In the genomic region with DNA sequence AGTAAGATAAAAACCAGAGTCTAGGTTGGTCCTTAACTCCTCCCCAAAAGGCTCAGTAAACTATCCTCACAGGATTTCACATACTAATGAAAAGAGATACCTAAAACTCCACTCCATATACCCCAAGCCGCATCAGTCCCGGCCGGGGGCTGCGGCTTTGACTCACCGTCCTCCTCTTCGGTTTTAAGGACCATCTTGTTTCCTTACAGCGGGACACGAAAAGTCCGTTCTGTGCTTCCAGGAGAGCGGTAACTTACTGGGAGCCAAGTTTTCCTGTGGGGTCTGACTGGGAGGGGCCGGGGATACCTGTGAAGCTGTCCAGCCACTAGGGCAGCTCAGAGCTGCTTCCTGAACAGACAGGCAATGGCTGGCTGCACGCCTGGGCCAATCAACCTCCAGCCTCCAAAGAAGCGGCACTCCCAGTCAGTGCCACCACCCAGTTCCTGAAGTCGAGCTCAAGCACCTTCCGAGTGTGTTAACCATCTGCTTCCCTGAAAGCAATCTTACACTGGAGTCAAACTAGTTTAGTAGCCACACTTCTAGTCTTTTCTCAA, we compare ENCODE assay signal across 8 cellular contexts. TPM values are rescaled to one million over a fixed set of nuclear protein-coding genes. Genes with fewer than 3 reads are reported as not detected.
A peak's percentile ranks its signal among the peaks of the same experiment; 100 is the strongest.
DNase-seq lines count a peak whose midpoint lies in the region; ATAC-seq and TF ChIP-seq lines count a peak whose summit lies in the region.

No MANE protein-coding gene starts in this region.

- H3K9me3 Mint-ChIP-seq in MCF 10A (ENCODE audit: unreplicated experiment): no peaks in the 10 kb centered on the region

- H3K27me3 ChIP-seq in liver (ENCODE audit: control insufficient read depth in 4 of 4, insufficient read depth in 4 of 4, low read length in 3 of 4): no peaks in the 10 kb centered on the region

- peaks cover 0 to 1% (median 0%) of the 10 kb centered on the region in 4 donors for H3K36me3 ChIP-seq in liver (ENCODE audit: control insufficient read depth in 4 of 4, insufficient read depth in 3 of 4, low read depth in 1 of 4, low read length in 3 of 4)

- CTCF ChIA-PET in MCF 10A (lab: Yijun Ruan, JAX): interaction anchor here (0.6 to 3.3 kb wide), 7 partner anchors 12 to 1922 kb away, joined by 3 to 16 read pairs (median 3); no protein-coding TSS in a partner anchor

- peak overlapping the region; percentile 84 for H3K4me3 Mint-ChIP-seq in MCF 10A (ENCODE audit: unreplicated experiment)

- H3K27ac Mint-ChIP-seq in MCF 10A (ENCODE audit: low read depth, unreplicated experiment): peak overlapping the region; percentile 87

- peak; percentile 77 for DNase-seq in Caki2 (ENCODE audit: low read depth)
- DNase-seq in LNCaP clone FGC (ENCODE audit: low read depth): peak; percentile 89
- DNase-seq in T-helper 1 cell: peak; percentile 62 to 72 (median 70)
- peak; percentile 88 for DNase-seq in MCF 10A (ENCODE audit: unreplicated experiment)
- peak; percentile 68 for DNase-seq in stimulated activated naive CD8-positive, alpha-beta T cell treated with anti-CD3 and anti-CD28 coated beads, Interleukin-15, Interleukin-2, amounts not matched to agents 100 U/mL and 50 U/mL, for 24 hours

- TF ChIP-seq RAD21 in liver (IDR thresholded peaks at IDR 0.05): no peak

- peak overlapping the region; percentile 75 for H3K4me3 ChIP-seq in LNCaP clone FGC (ENCODE audit: low read depth, low read length)
- peak overlapping the region in 2 of 3 donors; percentile 10 to 18 for H3K4me3 ChIP-seq in liver (ENCODE audit: low read depth in 1 of 3, low read length in 3 of 3)

- peak overlapping the region; percentile 39 to 55 for H3K27ac ChIP-seq in liver (ENCODE audit: low read depth in 1 of 2, low read length in 2 of 2)

- in situ Hi-C loops in Caki2 (cut with HindIII; ENCODE audit: low pct_unique_long_range_greater_than_20kb, low sequenced_read_pairs): no loop called here

- ATAC-seq in GM21381 (IDR thresholded peaks at IDR 0.05; ENCODE audit: unreplicated experiment) (peak; percentile 52), GM18519 (IDR thresholded peaks at IDR 0.05; ENCODE audit: low FRiP score, unreplicated experiment) (no peak)
- ATAC-seq in stimulated activated naive CD8-positive, alpha-beta T cell treated with anti-CD3 and anti-CD28 coated beads, Interleukin-15, Interleukin-2, amounts not matched to agents 100 U/mL and 50 U/mL, for 24 hours: peak; percentile 76

- H3K4me1 Mint-ChIP-seq in MCF 10A (ENCODE audit: insufficient read depth, unreplicated experiment): peaks cover 36% of the 10 kb centered on the region

- 61% methylated on average over 15 of the region's 15 CpGs for WGBS in liver

- H3K36me3 Mint-ChIP-seq in MCF 10A (ENCODE audit: insufficient read depth, unreplicated experiment): no peaks in the 10 kb centered on the region

- POLR2A ChIA-PET in MCF 10A (lab: Yijun Ruan, JAX): interaction anchor here (0.6 to 4.6 kb wide), 26 partner anchors 11 to 694 kb away, joined by 3 to 131 read pairs (median 4); no protein-coding TSS in a partner anchor

- H3K9ac ChIP-seq in liver (ENCODE audit: low read depth in 1 of 2, low read length in 2 of 2): peak overlapping the region; percentile 20 to 32

- no peaks in the 10 kb centered on the region for H3K27me3 Mint-ChIP-seq in MCF 10A (ENCODE audit: insufficient read depth, unreplicated experiment)

- no peaks in the 10 kb centered on the region for H3K9me3 ChIP-seq in liver (ENCODE audit: control insufficient read depth in 4 of 4, low read length in 3 of 4)

- peaks cover 6 to 33% (median 24%) of the 10 kb centered on the region in 4 donors for H3K4me1 ChIP-seq in liver (ENCODE audit: control insufficient read depth in 4 of 4, insufficient read depth in 4 of 4, low read length in 3 of 4)

- intact Hi-C loops in MCF 10A (cut with micrococcal nuclease): no loop called here

- BruUV-seq in MCF 10A (replicated peaks; lab: Mats Ljungman, UMichigan): no TSS peak

- TF ChIP-seq CTCF in LNCaP clone FGC (IDR thresholded peaks at IDR 0.05; ENCODE audit: control insufficient read depth, extremely low read depth, insufficient read depth) (no peak), MCF 10A (IDR thresholded peaks at IDR 0.05; ENCODE audit: unreplicated experiment) (peak; percentile 14), liver (IDR thresholded peaks at IDR 0.05; ENCODE audit: low read depth, low read length, missing input control) (no peak)

TF ChIP-seq in liver, 16 proteins besides CTCF, POLR2A, EP300 and RAD21:
- TF ChIP-seq NR2F2 (IDR thresholded peaks at IDR 0.05): no peak
- TF ChIP-seq HNF4G (IDR thresholded peaks at IDR 0.05): no peak
- no peak for TF ChIP-seq GABPA (IDR thresholded peaks at IDR 0.05 in 1 of 2, conservative IDR thresholded peaks at IDR 0.05 in 1 of 2)
- TF ChIP-seq FOXA2 (IDR thresholded peaks at IDR 0.05): no peak
- TF ChIP-seq YY1 (IDR thresholded peaks at IDR 0.05): no peak
- no peak for TF ChIP-seq EGR1 (IDR thresholded peaks at IDR 0.05; ENCODE audit: low read depth in 2 of 2)
- no peak for TF ChIP-seq RXRA (IDR thresholded peaks at IDR 0.05)
- TF ChIP-seq, protein P1, sequence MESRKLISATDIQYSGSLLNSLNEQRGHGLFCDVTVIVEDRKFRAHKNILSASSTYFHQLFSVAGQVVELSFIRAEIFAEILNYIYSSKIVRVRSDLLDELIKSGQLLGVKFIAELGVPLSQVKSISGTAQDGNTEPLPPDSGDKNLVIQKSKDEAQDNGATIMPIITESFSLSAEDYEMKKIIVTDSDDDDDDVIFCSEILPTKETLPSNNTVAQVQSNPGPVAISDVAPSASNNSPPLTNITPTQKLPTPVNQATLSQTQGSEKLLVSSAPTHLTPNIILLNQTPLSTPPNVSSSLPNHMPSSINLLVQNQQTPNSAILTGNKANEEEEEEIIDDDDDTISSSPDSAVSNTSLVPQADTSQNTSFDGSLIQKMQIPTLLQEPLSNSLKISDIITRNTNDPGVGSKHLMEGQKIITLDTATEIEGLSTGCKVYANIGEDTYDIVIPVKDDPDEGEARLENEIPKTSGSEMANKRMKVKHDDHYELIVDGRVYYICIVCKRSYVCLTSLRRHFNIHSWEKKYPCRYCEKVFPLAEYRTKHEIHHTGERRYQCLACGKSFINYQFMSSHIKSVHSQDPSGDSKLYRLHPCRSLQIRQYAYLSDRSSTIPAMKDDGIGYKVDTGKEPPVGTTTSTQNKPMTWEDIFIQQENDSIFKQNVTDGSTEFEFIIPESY (IDR thresholded peaks at IDR 0.05): no peak
- TF ChIP-seq REST (IDR thresholded peaks at IDR 0.05): no peak
- no peak for TF ChIP-seq HNF4A (conservative IDR thresholded peaks at IDR 0.05)
- TF ChIP-seq TAF1 (conservative IDR thresholded peaks at IDR 0.05): no peak
TF ChIP-seq in liver: peak in this region for 0.

RNA-seq across cellular contexts. Expression of gene CYTH1, which starts 45.5 kb away (rescaled TPM):
- 52.6 and 58.0 TPM in 2 replicates for total RNA-seq in Caki2 (2014; rRNA removed; shearing (Covaris generic); ENCODE audit: low replicate concordance)
- total RNA-seq in MCF 10A (2022) (32.8 and 38.5 TPM in 2 replicates), liver (10 to 100 TPM; 16.7 to 32.1 TPM)
- polyA plus RNA-seq in liver: 10 to 100 TPM; 15.4 to 24.5 TPM
